ENCODE assay signal across 18 cellular contexts in the genomic region with DNA sequence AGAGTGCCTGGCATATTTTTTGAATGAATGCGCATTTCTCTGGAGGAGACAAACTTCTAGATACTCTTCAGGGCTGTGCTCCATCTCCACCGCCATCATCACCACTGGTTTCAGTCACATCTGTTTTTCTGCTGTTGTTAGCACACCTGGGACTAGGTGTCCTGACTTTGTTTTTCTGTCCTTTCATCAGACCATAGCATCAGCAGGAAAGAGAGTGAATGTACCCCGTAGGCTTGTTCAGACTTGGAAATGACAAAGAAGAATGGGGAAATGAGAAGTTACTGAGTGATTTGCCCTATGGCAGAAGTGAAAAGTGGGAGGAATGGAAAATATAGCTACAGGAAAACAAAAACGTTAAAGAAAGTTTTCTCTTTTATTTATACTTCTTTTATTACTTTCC.
A peak's percentile ranks its signal among the peaks of the same experiment; 100 is the strongest.
DNase-seq lines count a peak whose midpoint lies in the region; ATAC-seq, FAIRE-seq and TF ChIP-seq lines count a peak whose summit lies in the region.
"Had no signal": no experiment of that assay in that cellular context is flagged by ENCODE, and none has a peak within 500 bp of the region (broad histone marks: within the 10 kb centered on the region; RNA-seq: fewer than 3 reads in every experiment).

No MANE protein-coding gene starts in this region.

- H3K27ac ChIP-seq in foreskin keratinocyte, result peak overlapping the region; percentile 54

- H3K27me3 ChIP-seq in bronchial epithelial cell (ENCODE audit: control insufficient read depth, insufficient read depth, low read length) (no peaks in the 10 kb centered on the region), foreskin keratinocyte (no peaks in the 10 kb centered on the region)

- no peak for FAIRE-seq in bronchial epithelial cell (lab: Jason Lieb, UNC)
- FAIRE-seq: GM12891, GM18507, H1 had no signal

- DNase-seq in RPMI8226 (peak; percentile 21), bronchial epithelial cell (ENCODE audit: low read depth) (peak; percentile 91), foreskin keratinocyte (peak; percentile 54 to 85), NCI-H146 treated with DMSO at 0.1 percent for 48 hours (lab: John Stamatoyannopoulos, UW; ENCODE audit: unreplicated experiment) (no peak), iPS-NIHi11 (ENCODE audit: low spot score) (no peak)
- DNase-seq: C1 segment of cervical spinal cord; Calu3; CD4-positive, alpha-beta memory T cell; COR-L47; DMS53; DMS79 treated with DMSO at 0.1 percent for 48 hours; GF-D8; H7; HCEC 1CT had no signal

- H3K36me3 ChIP-seq in bronchial epithelial cell (ENCODE audit: control insufficient read depth, insufficient read depth, low read length), result no peaks in the 10 kb centered on the region

- TF ChIP-seq CTCF in bronchial epithelial cell (IDR thresholded peaks at IDR 0.05; ENCODE audit: insufficient read depth, low read length, severe bottlenecking) (no peak), foreskin keratinocyte (conservative IDR thresholded peaks at IDR 0.05) (no peak)

- H3K4me1 ChIP-seq in foreskin keratinocyte, result peaks cover 10% of the 10 kb centered on the region

- ATAC-seq in foreskin keratinocyte, result peak; percentile 92
- ATAC-seq in GM19035 (IDR thresholded peaks at IDR 0.05; ENCODE audit: unreplicated experiment), result no peak

- no peak overlapping the region for H3K4me3 ChIP-seq in bronchial epithelial cell (ENCODE audit: low read depth, low read length)

Comparison
In these comparisons a context has a peak if more than half of its experiments do, and no peak if none do; other contexts are left out.
1. DNase-seq: peak in RPMI8226 (single experiment), bronchial epithelial cell (single experiment) and foreskin keratinocyte (2 of 2); none in NCI-H146 treated with DMSO at 0.1 percent for 48 hours (single experiment) and iPS-NIHi11 (single experiment).